ENCODE assay signal across 32 cellular contexts in genomic region chr10:123379156-123379555, GRCh38.
"Had no signal": no experiment of that assay in that cellular context is flagged by ENCODE, and none has a peak within 500 bp of the region (broad histone marks: within the 10 kb centered on the region; RNA-seq: fewer than 3 reads in every experiment).

No MANE protein-coding gene starts in this region.

- FAIRE-seq: bronchial epithelial cell, RCC 7860 had no signal

- H2AFZ ChIP-seq: PC-9 had no signal

- DNase-seq: activated CD4-positive, alpha-beta memory T cell treated with anti-CD3 and anti-CD28 coated beads, Interleukin-2, amount 10 ng/mL, durations not matched to agents 7 days and 5 days; activated CD4-positive, alpha-beta T cell treated with anti-CD3 and anti-CD28 coated beads for 36 hours; activated CD4-positive, alpha-beta T cell treated with anti-CD3 and anti-CD28 coated beads, Interleukin-2, amount 50 U/mL, for 1 hour; activated CD8-positive, alpha-beta memory T cell treated with anti-CD3 and anti-CD28 coated beads for 24 hours; activated CD8-positive, alpha-beta memory T cell treated with anti-CD3 and anti-CD28 coated beads, Interleukin-2, amount 10 ng/mL, durations not matched to agents 7 days and 5 days; activated CD8-positive, alpha-beta memory T cell treated with anti-CD3 and anti-CD28 coated beads, Interleukin-2, amount 50 U/mL, for 48 hours; activated effector memory CD4-positive, alpha-beta T cell treated with Interleukin-2 at 50 U/mL for 16 hours; activated naive CD4-positive, alpha-beta T cell treated with anti-CD3 and anti-CD28 coated beads, Interleukin-2, amount 10 ng/mL, durations not matched to agents 7 days and 5 days; activated naive CD8-positive, alpha-beta T cell treated with anti-CD3 and anti-CD28 coated beads, Interleukin-2, amount 50 U/mL, for 24 hours; activated T-cell treated with anti-CD3 and anti-CD28 coated beads, Interleukin-2, amount 50 U/mL, for 48 hours; anterior cingulate cortex; caudate nucleus; MM.1S; MV-4-11; NCI-H1092; NCI-H1436 treated with DMSO at 0.1 percent for 48 hours; NCI-H187; NCI-H2029 treated with DMSO at 0.1 percent for 48 hours; NCI-H2107; NCI-H510A; NCI-H748 treated with DMSO at 0.1 percent for 48 hours; NK-92 treated with Interleukin-12 subunit alpha and Interleukin-12 subunit beta, amount 100 ng/mL, for 24 hours; PC-9; Right ventricle myocardium superior; SW 1271; T-helper 1 cell; T-helper 2 cell; T-helper 9 cell had no signal

- H3K9ac ChIP-seq: KMS-11 had no signal

- H3K4me3 ChIP-seq: PC-9 had no signal

- H3K4me2 ChIP-seq: KMS-11 had no signal

- H3K27ac ChIP-seq: KMS-11, PC-9, VCaP had no signal
